37 cellular contexts compared by ENCODE assay signal in genomic region chr16:12780467-12780866, GRCh38.
"Had no signal": no experiment of that assay in that cellular context is flagged by ENCODE, and none has a peak within 500 bp of the region (broad histone marks: within the 10 kb centered on the region; RNA-seq: fewer than 3 reads in every experiment).

No MANE protein-coding gene starts in this region.

- H3K4me3 ChIP-seq: ascending aorta, cardiac muscle cell had no signal

- H3K27ac ChIP-seq: ascending aorta, cardiac muscle cell, VCaP had no signal

- H3K4me1 Mint-ChIP-seq: activated B cell treated with CpG ODN at 0.5 μM for 24 hours; activated naive CD4-positive, alpha-beta T cell treated with anti-CD3 and anti-CD28 coated beads, Interleukin-2, amount 50 U/mL, for 24 hours; brain had no signal

- FAIRE-seq: TTC549 had no signal

- H3K4me3 Mint-ChIP-seq: activated B cell treated with CpG ODN at 0.5 μM for 24 hours; activated CD4-positive, alpha-beta memory T cell treated with anti-CD3 and anti-CD28 coated beads for 36 hours; activated CD4-positive, alpha-beta T cell treated with anti-CD3 and anti-CD28 coated beads, Interleukin-2, amount 10 ng/mL, durations not matched to agents 24 days and 14 days; activated CD8-positive, alpha-beta T cell treated with anti-CD3 and anti-CD28 coated beads for 36 hours; activated naive CD4-positive, alpha-beta T cell treated with anti-CD3 and anti-CD28 coated beads, Interleukin-2, amount 10 ng/mL, durations not matched to agents 7 days and 5 days; activated naive CD4-positive, alpha-beta T cell treated with anti-CD3 and anti-CD28 coated beads, Interleukin-2, amount 50 U/mL, for 24 hours; activated naive CD8-positive, alpha-beta T cell; activated naive CD8-positive, alpha-beta T cell treated with anti-CD3 and anti-CD28 coated beads, Interleukin-2, amount 10 ng/mL, durations not matched to agents 7 days and 5 days; activated naive CD8-positive, alpha-beta T cell treated with anti-CD3 and anti-CD28 coated beads, Interleukin-2, amount 50 U/mL, for 24 hours; activated T-cell treated with anti-CD3 and anti-CD28 coated beads, Interleukin-2, amount 50 U/mL, for 4 hours; activated T-cell treated with anti-CD3 and anti-CD28 coated beads, Interleukin-2, amount 50 U/mL, for 72 hours; activated T-helper 1 cell treated with anti-CD3 and anti-CD28 coated beads, Interleukin-12 subunit alpha, Interleukin-12 subunit beta, Interleukin-2, Interleukin-4 antibody, amounts not matched to agents 30 ng/mL and 10 ng/mL and 1 ng/mL, durations not matched to agents 14 hours and 24 hours and 36 hours; brain; central memory CD8-positive, alpha-beta T cell; T-helper 2 cell treated with Interferon-gamma antibody and Interleukin-4, amounts not matched to agents 5 μg/mL and 100 μg/mL, for 36 hours had no signal

- H3K27me3 ChIP-seq: ascending aorta, cardiac muscle cell had no signal

- DNase-seq: activated B cell treated with CpG ODN at 0.5 μM for 24 hours; activated CD4-positive, alpha-beta memory T cell treated with anti-CD3 and anti-CD28 coated beads for 36 hours; activated CD4-positive, alpha-beta T cell treated with anti-CD3 and anti-CD28 coated beads for 4 hours; activated CD4-positive, alpha-beta T cell treated with anti-CD3 and anti-CD28 coated beads, Interleukin-2, amount 10 ng/mL, durations not matched to agents 24 days and 14 days; activated CD4-positive, alpha-beta T cell treated with anti-CD3 and anti-CD28 coated beads, Interleukin-2, amount 50 U/mL, for 1 hour; activated CD4-positive, alpha-beta T cell treated with anti-CD3 and anti-CD28 coated beads, Interleukin-2, amount 50 U/mL, for 4 hours; activated CD4-positive, CD25-positive, alpha-beta regulatory T cell treated with anti-CD3 and anti-CD28 coated beads, Interleukin-2, amount 50 U/mL, for 72 hours; activated CD8-positive, alpha-beta memory T cell treated with anti-CD3 and anti-CD28 coated beads, Interleukin-2, amount 50 U/mL, for 4 hours; activated CD8-positive, alpha-beta T cell treated with anti-CD3 and anti-CD28 coated beads for 36 hours; activated effector memory CD4-positive, alpha-beta T cell treated with Interleukin-2 at 50 U/mL for 16 hours; activated gamma-delta T cell; activated naive CD4-positive, alpha-beta T cell treated with anti-CD3 and anti-CD28 coated beads, Interleukin-2, amount 10 ng/mL, durations not matched to agents 7 days and 5 days; activated naive CD4-positive, alpha-beta T cell treated with Interleukin-2 at 50 U/mL for 16 hours; activated naive CD8-positive, alpha-beta T cell treated with anti-CD3 and anti-CD28 coated beads, Interleukin-2, amount 10 ng/mL, durations not matched to agents 7 days and 5 days; activated naive CD8-positive, alpha-beta T cell treated with anti-CD3 and anti-CD28 coated beads, Interleukin-2, amount 50 U/mL, for 24 hours; activated T-cell treated with anti-CD3 and anti-CD28 coated beads for 4 hours; activated T-cell treated with anti-CD3 and anti-CD28 coated beads, Interleukin-2, amount 50 U/mL, for 1 hour; activated T-cell treated with anti-CD3 and anti-CD28 coated beads, Interleukin-2, amount 50 U/mL, for 4 hours; activated T-cell treated with anti-CD3 and anti-CD28 coated beads, Interleukin-2, amount 50 U/mL, for 72 hours; amygdala; anterior cingulate cortex; caudate nucleus; cerebellar nuclear complex; SW 1271; T-helper 2 cell; T-helper 9 cell had no signal

- H3K27me3 Mint-ChIP-seq: activated B cell treated with CpG ODN at 0.5 μM for 24 hours; activated CD4-positive, alpha-beta memory T cell treated with anti-CD3 and anti-CD28 coated beads for 36 hours; activated CD4-positive, alpha-beta T cell treated with anti-CD3 and anti-CD28 coated beads, Interleukin-2, amount 10 ng/mL, durations not matched to agents 24 days and 14 days; activated CD8-positive, alpha-beta T cell treated with anti-CD3 and anti-CD28 coated beads for 36 hours; activated naive CD4-positive, alpha-beta T cell treated with anti-CD3 and anti-CD28 coated beads, Interleukin-2, amount 10 ng/mL, durations not matched to agents 7 days and 5 days; activated naive CD4-positive, alpha-beta T cell treated with anti-CD3 and anti-CD28 coated beads, Interleukin-2, amount 50 U/mL, for 24 hours; activated naive CD8-positive, alpha-beta T cell; activated naive CD8-positive, alpha-beta T cell treated with anti-CD3 and anti-CD28 coated beads, Interleukin-2, amount 10 ng/mL, durations not matched to agents 7 days and 5 days; activated naive CD8-positive, alpha-beta T cell treated with anti-CD3 and anti-CD28 coated beads, Interleukin-2, amount 50 U/mL, for 24 hours; brain; central memory CD8-positive, alpha-beta T cell had no signal

- H3K9me3 ChIP-seq: ascending aorta had no signal

- H3K27ac Mint-ChIP-seq: activated B cell treated with CpG ODN at 0.5 μM for 24 hours; activated CD4-positive, alpha-beta memory T cell treated with anti-CD3 and anti-CD28 coated beads for 36 hours; activated CD4-positive, alpha-beta T cell treated with anti-CD3 and anti-CD28 coated beads, Interleukin-2, amount 10 ng/mL, durations not matched to agents 24 days and 14 days; activated CD8-positive, alpha-beta T cell treated with anti-CD3 and anti-CD28 coated beads for 36 hours; activated naive CD4-positive, alpha-beta T cell treated with anti-CD3 and anti-CD28 coated beads, Interleukin-2, amount 10 ng/mL, durations not matched to agents 7 days and 5 days; activated naive CD4-positive, alpha-beta T cell treated with anti-CD3 and anti-CD28 coated beads, Interleukin-2, amount 50 U/mL, for 24 hours; activated naive CD8-positive, alpha-beta T cell; activated naive CD8-positive, alpha-beta T cell treated with anti-CD3 and anti-CD28 coated beads, Interleukin-2, amount 10 ng/mL, durations not matched to agents 7 days and 5 days; activated naive CD8-positive, alpha-beta T cell treated with anti-CD3 and anti-CD28 coated beads, Interleukin-2, amount 50 U/mL, for 24 hours; activated T-cell treated with anti-CD3 and anti-CD28 coated beads, Interleukin-2, amount 50 U/mL, for 72 hours; activated T-helper 1 cell treated with anti-CD3 and anti-CD28 coated beads, Interleukin-12 subunit alpha, Interleukin-12 subunit beta, Interleukin-2, Interleukin-4 antibody, amounts not matched to agents 30 ng/mL and 10 ng/mL and 1 ng/mL, durations not matched to agents 14 hours and 24 hours and 36 hours; activated T-helper 2 cell treated with anti-CD3 and anti-CD28 coated beads, Interferon-gamma antibody, Interleukin-2, Interleukin-4, amounts not matched to agents 10 μg/mL and 5 μg/mL and 100 μg/mL, durations not matched to agents 14 hours and 24 hours and 36 hours; T-helper 2 cell treated with Interferon-gamma antibody and Interleukin-4, amounts not matched to agents 5 μg/mL and 100 μg/mL, for 36 hours had no signal

- H3K36me3 ChIP-seq: cardiac muscle cell had no signal

- H3K4me1 ChIP-seq: ascending aorta had no signal

- H3K9me3 Mint-ChIP-seq: activated B cell treated with CpG ODN at 0.5 μM for 24 hours; activated naive CD4-positive, alpha-beta T cell treated with anti-CD3 and anti-CD28 coated beads, Interleukin-2, amount 50 U/mL, for 24 hours; activated T-cell treated with anti-CD3 and anti-CD28 coated beads, Interleukin-2, amount 50 U/mL, for 4 hours; central memory CD8-positive, alpha-beta T cell had no signal

- ATAC-seq: activated CD8-positive, alpha-beta T cell treated with anti-CD3 and anti-CD28 coated beads for 36 hours; activated naive CD8-positive, alpha-beta T cell treated with anti-CD3 and anti-CD28 coated beads, Interleukin-2, amount 50 U/mL, for 24 hours; activated T-cell treated with anti-CD3 and anti-CD28 coated beads, Interleukin-2, amount 50 U/mL, for 4 hours; activated T-cell treated with anti-CD3 and anti-CD28 coated beads, Interleukin-2, amount 50 U/mL, for 72 hours had no signal
